ENCODE assay signal across 18 cellular contexts in the genomic region with DNA sequence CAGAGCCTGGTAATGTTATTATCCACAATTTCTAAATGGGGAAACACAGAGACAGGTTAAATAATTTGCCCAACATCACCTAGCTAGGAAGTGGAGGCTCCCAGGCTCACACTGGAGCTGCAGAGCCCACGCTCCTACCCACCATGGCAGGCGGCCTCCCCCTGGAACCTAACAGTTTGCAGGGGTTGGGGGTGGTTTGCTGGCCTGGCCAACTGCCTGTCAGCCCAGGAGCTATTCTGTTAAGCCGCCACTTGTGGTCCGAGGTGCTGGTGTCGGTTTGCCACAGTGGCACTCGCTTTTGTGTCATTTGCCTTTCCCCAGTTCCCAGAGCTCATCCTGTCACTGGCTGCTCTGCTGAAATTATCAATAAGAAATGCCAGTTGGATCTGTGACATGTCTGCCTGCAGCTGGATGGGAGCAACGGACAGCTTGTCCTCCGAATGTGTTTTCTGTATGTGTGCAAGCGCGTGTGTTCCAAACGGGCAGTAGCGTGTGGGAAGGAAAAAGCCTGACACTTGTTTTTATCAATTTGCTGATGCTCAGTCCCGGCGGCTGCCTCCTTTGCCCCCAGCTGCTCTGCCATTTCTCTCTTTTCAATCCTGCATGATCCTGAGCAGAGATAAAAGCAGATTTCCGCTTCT. TPM values are rescaled to one million over a fixed set of nuclear protein-coding genes. Genes with fewer than 3 reads are reported as not detected.
DNase-seq lines count a peak whose midpoint lies in the region; TF ChIP-seq lines count a peak whose summit lies in the region.
"Had no signal": no experiment of that assay in that cellular context is flagged by ENCODE, and none has a peak within 500 bp of the region (broad histone marks: within the 10 kb centered on the region; RNA-seq: fewer than 3 reads in every experiment).

No MANE protein-coding gene starts in this region.

- no peaks in the 10 kb centered on the region for H3K9me3 Mint-ChIP-seq in mesothelial cell of epicardium
- H3K9me3 Mint-ChIP-seq: activated naive CD4-positive, alpha-beta T cell treated with anti-CD3 and anti-CD28 coated beads, Interleukin-2, amount 50 U/mL, for 24 hours; naive thymus-derived CD8-positive, alpha-beta T cell had no signal

- no peak for TF ChIP-seq EP300 in suprapubic skin (IDR thresholded peaks at IDR 0.05)

- no peak for TF ChIP-seq CTCF in fibroblast of lung (conservative IDR thresholded peaks at IDR 0.05 in 1 of 2, IDR thresholded peaks at IDR 0.05 in 1 of 2; ENCODE audit: low read depth in 1 of 2, low read length in 2 of 2)
- TF ChIP-seq CTCF in mesothelial cell of epicardium (IDR thresholded peaks at IDR 0.05; ENCODE audit: unreplicated experiment), result no peak
- no peak for TF ChIP-seq CTCF in suprapubic skin (IDR thresholded peaks at IDR 0.05)

- H3K9me3 ChIP-seq in fibroblast of lung (ENCODE audit: control insufficient read depth, insufficient read depth, low read depth, low read length), result no peaks in the 10 kb centered on the region
- H3K9me3 ChIP-seq in suprapubic skin, result no peaks in the 10 kb centered on the region
- H3K9me3 ChIP-seq: esophagus squamous epithelium, tibial nerve had no signal

- H3K4me3 Mint-ChIP-seq in mesothelial cell of epicardium, result peak overlapping the region; percentile 54
- H3K4me3 Mint-ChIP-seq: activated CD8-positive, alpha-beta memory T cell treated with anti-CD3 and anti-CD28 coated beads, Interleukin-2, amount 10 ng/mL, durations not matched to agents 7 days and 5 days; activated naive CD4-positive, alpha-beta T cell treated with anti-CD3 and anti-CD28 coated beads, Interleukin-2, amount 50 U/mL, for 24 hours had no signal

- H3K79me2 ChIP-seq in fibroblast of lung (ENCODE audit: control insufficient read depth, insufficient read depth, low read length), result no peaks in the 10 kb centered on the region

- no peak overlapping the region for H2AFZ ChIP-seq in fibroblast of lung (ENCODE audit: low read length)

- no peaks in the 10 kb centered on the region for H4K20me1 ChIP-seq in fibroblast of lung (ENCODE audit: control insufficient read depth, extremely low read depth, insufficient read depth, low read length)

- H3K4me3 ChIP-seq in fibroblast of lung (replicated peaks in 1 of 4; ENCODE audit: control extremely low read depth in 1 of 4, insufficient read depth in 1 of 4, low read depth in 3 of 4, low read length in 4 of 4) (no peak overlapping the region), suprapubic skin (no peak overlapping the region)
- H3K4me3 ChIP-seq: esophagus squamous epithelium had no signal

- H3K4me1 ChIP-seq in fibroblast of lung (ENCODE audit: control insufficient read depth, extremely low read depth, insufficient read depth, low read length) (peaks cover 36% of the 10 kb centered on the region), suprapubic skin (peaks cover 88% of the 10 kb centered on the region)

- no peak overlapping the region for H3K27ac ChIP-seq in fibroblast of lung (ENCODE audit: insufficient read depth, low read length)
- peak overlapping the region; percentile 16 for H3K27ac ChIP-seq in suprapubic skin
- H3K27ac ChIP-seq: 22Rv1, KMS-11 had no signal

- H3K27me3 ChIP-seq in fibroblast of lung (ENCODE audit: control insufficient read depth, insufficient read depth, low read length), result no peaks in the 10 kb centered on the region
- H3K27me3 ChIP-seq in suprapubic skin, result no peaks in the 10 kb centered on the region
- H3K27me3 ChIP-seq: tibial nerve had no signal

- peaks cover 53% of the 10 kb centered on the region for H3K4me1 Mint-ChIP-seq in mesothelial cell of epicardium

- H3K4me2 ChIP-seq in fibroblast of lung (ENCODE audit: extremely low read depth, insufficient read depth, low read length), result peak overlapping the region; percentile 11
- H3K4me2 ChIP-seq: KMS-11 had no signal

- H3K27me3 Mint-ChIP-seq in mesothelial cell of epicardium (ENCODE audit: low read depth), result peaks cover 16% of the 10 kb centered on the region

- H3K36me3 ChIP-seq in fibroblast of lung (ENCODE audit: control insufficient read depth, insufficient read depth, low read length), result no peaks in the 10 kb centered on the region
- H3K36me3 ChIP-seq in suprapubic skin, result no peaks in the 10 kb centered on the region
- H3K36me3 ChIP-seq: esophagus squamous epithelium, tibial nerve had no signal

- H3K9ac ChIP-seq in fibroblast of lung (ENCODE audit: insufficient read depth, low read length), result no peak overlapping the region
- H3K9ac ChIP-seq: KMS-11 had no signal

- WGBS in suprapubic skin, result 62% methylated on average over 15 of the region's 15 CpGs

- no peaks in the 10 kb centered on the region for H3K36me3 Mint-ChIP-seq in mesothelial cell of epicardium
- H3K36me3 Mint-ChIP-seq: activated CD8-positive, alpha-beta memory T cell treated with anti-CD3 and anti-CD28 coated beads, Interleukin-2, amount 10 ng/mL, durations not matched to agents 7 days and 5 days; activated naive CD4-positive, alpha-beta T cell treated with anti-CD3 and anti-CD28 coated beads, Interleukin-2, amount 50 U/mL, for 24 hours; naive thymus-derived CD8-positive, alpha-beta T cell had no signal

- peak overlapping the region; percentile 93 for H3K27ac Mint-ChIP-seq in mesothelial cell of epicardium
- H3K27ac Mint-ChIP-seq: activated CD8-positive, alpha-beta memory T cell treated with anti-CD3 and anti-CD28 coated beads, Interleukin-2, amount 10 ng/mL, durations not matched to agents 7 days and 5 days; activated naive CD4-positive, alpha-beta T cell treated with anti-CD3 and anti-CD28 coated beads, Interleukin-2, amount 50 U/mL, for 24 hours had no signal

- peak; percentile 62 for DNase-seq in DMS 273 (lab: John Stamatoyannopoulos, UW; ENCODE audit: unreplicated experiment)
- no peak for DNase-seq in DMS 273 treated with DMSO at 0.1 percent for 48 hours (lab: John Stamatoyannopoulos, UW)
- DNase-seq in fibroblast of lung (ENCODE audit: low read depth in 2 of 2), result no peak
- DNase-seq in mesothelial cell of epicardium (ENCODE audit: low spot score in 2 of 2, unreplicated experiment in 2 of 2), result no peak
- no peak for DNase-seq in suprapubic skin (ENCODE audit: low spot score in 2 of 2)
- no peak for DNase-seq in activated T-cell treated with anti-CD3 and anti-CD28 coated beads for 4 hours
- DNase-seq in H4 (ENCODE audit: low spot score), result no peak
- DNase-seq in NCI-H2081 treated with DMSO at 0.1 percent for 48 hours (lab: John Stamatoyannopoulos, UW), result no peak
- DNase-seq: activated CD8-positive, alpha-beta memory T cell treated with anti-CD3 and anti-CD28 coated beads, Interleukin-2, amount 10 ng/mL, durations not matched to agents 7 days and 5 days; cerebellar nuclear complex; esophagus squamous epithelium; NCI-H187 treated with DMSO at 0.1 percent for 48 hours; NCI-H774 had no signal

- TF ChIP-seq POLR2A in suprapubic skin (IDR thresholded peaks at IDR 0.05), result no peak

RNA-seq across cellular contexts. Expression of a gene that starts 3.8 kb away (rescaled TPM):
- total RNA-seq in fibroblast of lung (4.1 and 4.3 TPM in 2 replicates), mesothelial cell of epicardium (8.7 to 9.9 TPM (median 9.9 TPM) in 3 replicates), suprapubic skin (1 to 10 TPM in 3 of 4 donors, not detected in 1; 1.3 to 2.8 (median 2.2) TPM)
- polyA plus RNA-seq in fibroblast of lung, result 0.72 and 0.89 TPM in 2 replicates
- polyA plus RNA-seq in fibroblast of lung (2012), result 1.1 and 2.0 TPM in 2 replicates
- not detected in 2 replicates for polyA minus RNA-seq in fibroblast of lung (ENCODE audit: low replicate concordance)
- total RNA-seq in H4 (2014; rRNA removed; shearing (Covaris generic)), result not detected in 2 replicates
- total RNA-seq: activated CD8-positive, alpha-beta memory T cell treated with anti-CD3 and anti-CD28 coated beads, Interleukin-2, amount 10 ng/mL, durations not matched to agents 7 days and 5 days had no signal

RNA-seq across cellular contexts. Expression of a gene that starts 6.1 kb away (rescaled TPM):
- 12.4 and 19.5 TPM in 2 replicates for total RNA-seq in fibroblast of lung
- 9.1 and 10.0 TPM in 2 replicates for polyA plus RNA-seq in fibroblast of lung
- 19.9 and 25.0 TPM in 2 replicates for polyA plus RNA-seq in fibroblast of lung (2012)
- 15.1 and 19.0 TPM in 2 replicates for polyA minus RNA-seq in fibroblast of lung (ENCODE audit: low replicate concordance)
- 8.6 to 10.4 TPM (median 10.1 TPM) in 3 replicates for total RNA-seq in mesothelial cell of epicardium
- total RNA-seq in suprapubic skin, result 10 to 100 TPM in 2 of 4 donors, 1 to 10 TPM in 2; 2.8 to 18.2 (median 10.4) TPM
- 0.25 and 1.8 TPM in 2 replicates for total RNA-seq in H4 (2014; rRNA removed; shearing (Covaris generic))
- total RNA-seq: activated CD8-positive, alpha-beta memory T cell treated with anti-CD3 and anti-CD28 coated beads, Interleukin-2, amount 10 ng/mL, durations not matched to agents 7 days and 5 days had no signal

RNA-seq across cellular contexts. Expression of a gene that starts 42.1 kb away (rescaled TPM):
- 0.83 and 1.0 TPM in 2 replicates for total RNA-seq in fibroblast of lung
- polyA plus RNA-seq in fibroblast of lung, result 0.42 and 1.3 TPM in 2 replicates
- 0.40 and 1.5 TPM in 2 replicates for polyA plus RNA-seq in fibroblast of lung (2012)
- 3.4 TPM in 1 of 2 replicates, not detected in the other for polyA minus RNA-seq in fibroblast of lung (ENCODE audit: low replicate concordance)
- 1.3 to 1.9 TPM (median 1.5 TPM) in 3 replicates for total RNA-seq in mesothelial cell of epicardium
- total RNA-seq in suprapubic skin, result 10 to 100 TPM; 71.1 to 94.3 (median 80.3) TPM
- 0.14 TPM in 1 of 2 replicates, not detected in the other for total RNA-seq in H4 (2014; rRNA removed; shearing (Covaris generic))
- total RNA-seq: activated CD8-positive, alpha-beta memory T cell treated with anti-CD3 and anti-CD28 coated beads, Interleukin-2, amount 10 ng/mL, durations not matched to agents 7 days and 5 days had no signal

RNA-seq across cellular contexts. Expression of a gene that starts 42.4 kb away (rescaled TPM):
- total RNA-seq in fibroblast of lung (3.9 and 5.1 TPM in 2 replicates), mesothelial cell of epicardium (19.1 to 21.6 TPM (median 21.5 TPM) in 3 replicates), suprapubic skin (10 to 100 TPM; 45.9 to 82.6 (median 52.6) TPM)
- 0.94 and 1.7 TPM in 2 replicates for polyA plus RNA-seq in fibroblast of lung
- 2.8 TPM in 2 replicates for polyA plus RNA-seq in fibroblast of lung (2012)
- 2.4 and 3.9 TPM in 2 replicates for polyA minus RNA-seq in fibroblast of lung (ENCODE audit: low replicate concordance)
- 9.0 and 17.4 TPM in 2 replicates for total RNA-seq in H4 (2014; rRNA removed; shearing (Covaris generic))

Comparison
In these comparisons a context has a peak if more than half of its experiments do, and no peak if none do; other contexts are left out.
1. RNA of a gene that starts 42.1 kb away (total RNA-seq): 71.1 to 94.3 TPM in suprapubic skin; 1.3 to 1.9 TPM in mesothelial cell of epicardium, 0.83 to 1.0 TPM in fibroblast of lung and 0.14 TPM in H4; every median in the first group is over 10 times any median in the second.